Comparison of ENCODE assay signal across 24 cellular contexts in the genomic region with DNA sequence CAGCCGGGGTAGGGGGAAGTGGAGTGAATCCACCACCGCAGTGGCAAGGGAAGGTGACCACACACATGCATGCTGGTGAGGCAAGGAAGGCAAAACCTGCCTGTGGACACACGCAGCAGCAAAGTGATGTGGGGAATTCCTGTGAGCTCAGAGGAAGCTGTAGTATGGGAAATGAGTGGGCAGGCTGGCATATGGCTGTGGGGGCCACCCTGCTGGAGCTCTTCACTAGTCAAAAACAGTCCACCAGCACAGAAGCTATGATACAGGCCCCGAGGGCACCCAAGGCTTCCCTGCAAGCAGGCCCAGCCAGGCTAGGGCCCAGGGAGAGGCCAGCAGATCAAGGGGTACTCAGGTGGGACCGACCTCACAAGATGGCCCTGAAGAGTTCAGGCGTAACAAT.
DNase-seq lines count a peak whose midpoint lies in the region; FAIRE-seq and TF ChIP-seq lines count a peak whose summit lies in the region.
"Had no signal": no experiment of that assay in that cellular context is flagged by ENCODE, and none has a peak within 500 bp of the region (broad histone marks: within the 10 kb centered on the region; RNA-seq: fewer than 3 reads in every experiment).

No MANE protein-coding gene starts in this region.

- 29% methylated on average over 4 of the region's 6 CpGs for WGBS in mammary epithelial cell (ENCODE audit: low coverage, missing lambda C conversion rate)

- intact Hi-C loops in MCF 10A (cut with micrococcal nuclease) (no loop called here), breast epithelium (cut with DNase I; ENCODE audit: low total_unique reads) (no loop called here), mammary epithelial cell (cut with micrococcal nuclease) (no loop called here), kidney (cut with DNase I) (no loop called here)

- TF ChIP-seq CTCF in MCF 10A (IDR thresholded peaks at IDR 0.05; ENCODE audit: unreplicated experiment) (no peak), breast epithelium (IDR thresholded peaks at IDR 0.05) (no peak), mammary epithelial cell (conservative IDR thresholded peaks at IDR 0.05 in 1 of 2, IDR thresholded peaks at IDR 0.05 in 1 of 2; ENCODE audit: extremely low read depth in 1 of 2, insufficient read depth in 1 of 2, low read depth in 1 of 2, low read length in 2 of 2) (no peak), kidney (IDR thresholded peaks at IDR 0.05; ENCODE audit: borderline replicate concordance, extremely low read depth, insufficient read depth) (no peak)

- H4K20me1 ChIP-seq in mammary epithelial cell (ENCODE audit: insufficient read depth, low read length): no peaks in the 10 kb centered on the region

- H3K4me1 Mint-ChIP-seq in MCF 10A (ENCODE audit: insufficient read depth, unreplicated experiment): peaks cover 5% of the 10 kb centered on the region
- H3K4me1 Mint-ChIP-seq: CD4-positive, alpha-beta memory T cell; GM23338 had no signal

- no peaks in the 10 kb centered on the region for H3K36me3 Mint-ChIP-seq in MCF 10A (ENCODE audit: insufficient read depth, unreplicated experiment)
- H3K36me3 Mint-ChIP-seq: CD4-positive, alpha-beta memory T cell had no signal

- H3K27me3 Mint-ChIP-seq in MCF 10A (ENCODE audit: insufficient read depth, unreplicated experiment): peaks cover 25% of the 10 kb centered on the region
- H3K27me3 Mint-ChIP-seq: CD4-positive, alpha-beta memory T cell had no signal

- BruUV-seq in MCF 10A (replicated peaks; lab: Mats Ljungman, UMichigan): no TSS peak
- BruUV-seq in mammary epithelial cell (replicated peaks; lab: Mats Ljungman, UMichigan): no TSS peak

- no peak for FAIRE-seq in kidney (lab: Jason Lieb, UNC)
- FAIRE-seq: A204.1, GM12891, GM19239, H54 had no signal

- H3K9ac ChIP-seq in mammary epithelial cell (ENCODE audit: insufficient read depth, low read length) (no peak overlapping the region), kidney (ENCODE audit: low read length in 2 of 2) (no peak overlapping the region)

- H3K27ac Mint-ChIP-seq in MCF 10A (ENCODE audit: low read depth, unreplicated experiment): no peak overlapping the region
- H3K27ac Mint-ChIP-seq: CD4-positive, alpha-beta memory T cell; GM23338; HFFc6 had no signal

- no peak for TF ChIP-seq POLR2A in breast epithelium (IDR thresholded peaks at IDR 0.05)

- H3K9me3 Mint-ChIP-seq in MCF 10A (ENCODE audit: unreplicated experiment): peaks cover 11% of the 10 kb centered on the region
- H3K9me3 Mint-ChIP-seq: HFFc6 had no signal

- H3K9me3 ChIP-seq in breast epithelium (peaks cover 17 to 26% of the 10 kb centered on the region in 2 donors), mammary epithelial cell (replicated peaks; ENCODE audit: insufficient read depth, low read length) (peaks cover 12% of the 10 kb centered on the region), kidney (ENCODE audit: control insufficient read depth in 1 of 2, low read length in 2 of 2) (peaks cover 0 to 2% of the 10 kb centered on the region in 2 donors)

- H3K27ac ChIP-seq in breast epithelium (no peak overlapping the region), mammary epithelial cell (ENCODE audit: insufficient read depth, low read depth, low read length) (no peak overlapping the region), kidney (ENCODE audit: low read depth in 2 of 2, low read length in 2 of 2) (no peak overlapping the region)
- H3K27ac ChIP-seq: 22Rv1 had no signal

- no peaks in the 10 kb centered on the region for H3K36me3 ChIP-seq in breast epithelium
- H3K36me3 ChIP-seq in mammary epithelial cell (ENCODE audit: insufficient read depth, low read length): no peaks in the 10 kb centered on the region
- no peaks in the 10 kb centered on the region for H3K36me3 ChIP-seq in kidney (ENCODE audit: control insufficient read depth in 1 of 2, insufficient read depth in 2 of 2, low read length in 2 of 2)
- H3K36me3 ChIP-seq: HAP-1 had no signal

- H3K79me2 ChIP-seq in mammary epithelial cell (ENCODE audit: insufficient read depth, low read length): no peaks in the 10 kb centered on the region

- in situ Hi-C loops in mammary epithelial cell (cut with MboI; ENCODE audit: low sequenced_read_pairs in 2 of 2): no loop called here

- H3K4me3 Mint-ChIP-seq in MCF 10A (ENCODE audit: unreplicated experiment): no peak overlapping the region
- H3K4me3 Mint-ChIP-seq: CD4-positive, alpha-beta memory T cell; GM23338; HFFc6 had no signal

- CTCF ChIA-PET in MCF 10A (lab: Yijun Ruan, JAX) (interaction anchor here (0.7 kb wide), 1 partner anchor 196 kb away, joined by 3 read pairs; no protein-coding TSS in a partner anchor), mammary epithelial cell (lab: Charles Lee; ENCODE audit: low non-redundant PET) (no interaction called here)

- no peak overlapping the region for H3K4me2 ChIP-seq in mammary epithelial cell (ENCODE audit: insufficient read depth, low read depth, low read length)
- H3K4me2 ChIP-seq: GM23338 had no signal

- peaks cover 0 to 16% of the 10 kb centered on the region in 2 donors for H3K27me3 ChIP-seq in breast epithelium
- H3K27me3 ChIP-seq in mammary epithelial cell (ENCODE audit: insufficient read depth, low read length): no peaks in the 10 kb centered on the region

- no peaks in the 10 kb centered on the region for H3K4me1 ChIP-seq in breast epithelium
- H3K4me1 ChIP-seq in mammary epithelial cell (ENCODE audit: insufficient read depth, low read length): no peaks in the 10 kb centered on the region
- no peaks in the 10 kb centered on the region for H3K4me1 ChIP-seq in kidney (ENCODE audit: control insufficient read depth in 1 of 2, insufficient read depth in 1 of 2, low read depth in 1 of 2, low read length in 2 of 2)
- H3K4me1 ChIP-seq: HAP-1 had no signal

- dilution Hi-C loops in mammary epithelial cell (cut with HindIII; ENCODE audit: low sequenced_read_pairs): no loop called here

- peak; percentile 43 for DNase-seq in MCF 10A (ENCODE audit: unreplicated experiment)
- DNase-seq in breast epithelium (ENCODE audit: low spot score in 2 of 2): no peak
- DNase-seq in mammary epithelial cell: peak; percentile 17
- peak; percentile 29 for DNase-seq in kidney
- no peak for DNase-seq in germinal center (ENCODE audit: low spot score)
- DNase-seq in NCI-H2081 treated with DMSO at 0.1 percent for 48 hours (lab: John Stamatoyannopoulos, UW): no peak
- no peak for DNase-seq in NK-92 treated with Interleukin-12 subunit alpha and Interleukin-12 subunit beta, amount 100 ng/mL, for 24 hours (lab: John Stamatoyannopoulos, UW)
- DNase-seq in SW 1271 (lab: John Stamatoyannopoulos, UW): no peak
- DNase-seq: AML-193; C1 segment of cervical spinal cord; Calu3; CD4-positive, alpha-beta memory T cell; COR-L47; DMS53; DMS79 treated with DMSO at 0.1 percent for 48 hours; GF-D8; HFFc6 had no signal

- no peak overlapping the region for H2AFZ ChIP-seq in mammary epithelial cell (ENCODE audit: low read depth, low read length)
- H2AFZ ChIP-seq: GM23338 had no signal

- no peak overlapping the region for H3K4me3 ChIP-seq in breast epithelium
- H3K4me3 ChIP-seq in mammary epithelial cell (replicated peaks in 1 of 3; ENCODE audit: insufficient read depth in 1 of 3, low read depth in 2 of 3, low read length in 3 of 3): no peak overlapping the region
- H3K4me3 ChIP-seq in kidney (ENCODE audit: low read length in 2 of 2): no peak overlapping the region
- H3K4me3 ChIP-seq: GM23338, HAP-1 had no signal

- POLR2A ChIA-PET in MCF 10A (lab: Yijun Ruan, JAX): no interaction called here

Comparison
In these comparisons a context has a peak if more than half of its experiments do, and no peak if none do; other contexts are left out.
1. DNase-seq: peak in MCF 10A (single experiment), mammary epithelial cell (single experiment) and kidney (single experiment); none in breast epithelium (0 of 2), germinal center (single experiment), NCI-H2081 treated with DMSO at 0.1 percent for 48 hours (single experiment), NK-92 treated with Interleukin-12 subunit alpha and Interleukin-12 subunit beta, amount 100 ng/mL, for 24 hours (single experiment) and SW 1271 (0 of 2).